In the genomic region with DNA sequence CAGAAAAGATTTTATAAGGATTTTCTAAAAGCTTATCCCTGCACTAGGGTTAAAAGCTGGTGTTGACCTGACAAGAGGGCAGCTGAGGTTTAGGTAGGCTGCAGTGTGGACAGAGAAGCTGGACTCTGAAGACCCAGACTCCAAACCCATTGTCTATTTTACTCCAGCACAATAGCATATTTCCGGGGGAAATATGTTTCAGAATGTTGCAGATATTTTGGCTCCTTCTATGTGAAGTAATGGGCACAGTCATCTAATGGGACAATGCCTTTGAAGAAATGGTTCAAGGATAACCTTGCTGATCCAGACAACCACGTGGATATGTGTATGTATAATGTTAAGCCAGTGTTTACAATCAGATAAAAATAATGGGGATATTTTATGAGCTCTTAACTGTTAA, we compare ENCODE assay signal across 25 cellular contexts.
"Had no signal": no experiment of that assay in that cellular context is flagged by ENCODE, and none has a peak within 500 bp of the region (broad histone marks: within the 10 kb centered on the region; RNA-seq: fewer than 3 reads in every experiment).

No MANE protein-coding gene starts in this region.

- H3K9me3 ChIP-seq: stomach, suprapubic skin, testis, thoracic aorta, thyroid gland, tibial artery, tibial nerve, transverse colon, upper lobe of left lung, upper lobe of right lung, uterus, vagina had no signal

- H3K27ac ChIP-seq: stomach, suprapubic skin, testis, thoracic aorta, thyroid gland, tibial artery, tibial nerve, upper lobe of left lung, upper lobe of right lung, uterus, vagina had no signal

- FAIRE-seq: urothelium cell line had no signal

- DNase-seq: stimulated activated CD4-positive, alpha-beta T cell treated with anti-CD3 and anti-CD28 coated beads, Interleukin-2, amount 100 ng/mL, for 48 hours; stimulated activated CD4-positive, alpha-beta T cell treated with anti-CD3 and anti-CD28 coated beads, Interleukin-4, amount 100 ng/mL, for 1 hour; stimulated activated CD4-positive, alpha-beta T cell treated with anti-CD3 and anti-CD28 coated beads, Interleukin-4, amount 100 ng/mL, for 24 hours; stimulated activated CD4-positive, alpha-beta T cell treated with anti-CD3 and anti-CD28 coated beads, Interleukin-4, amount 100 ng/mL, for 4 hours; stimulated activated CD8-positive, alpha-beta memory T cell treated with anti-CD3 and anti-CD28 coated beads, Interleukin-4, amount 100 ng/mL, for 48 hours; stimulated activated naive B cell treated with anti-CD40 and anti-IgM and Interleukin-4, amounts not matched to agents 10 μg/mL and 1 μg/mL and 100 μg/mL, for 72 hours; stimulated activated naive CD4-positive, alpha-beta T cell; stimulated activated naive CD4-positive, alpha-beta T cell treated with Interleukin-2 at 50 U/mL for 16 hours; stimulated activated naive CD8-positive, alpha-beta T cell treated with anti-CD3 and anti-CD28 coated beads, Interleukin-15, amount 100 ng/mL, for 72 hours; stimulated activated naive CD8-positive, alpha-beta T cell treated with anti-CD3 and anti-CD28 coated beads, Interleukin-15, Interleukin-2, amounts not matched to agents 100 U/mL and 50 U/mL, for 24 hours; stomach; substantia nigra; testis; thyroid gland; tibial artery; transverse colon; trophoblast cell; upper lobe of left lung; upper lobe of right lung; uterus had no signal

- H3K4me3 ChIP-seq: stomach, suprapubic skin, testis, thoracic aorta, thyroid gland, tibial artery, tibial nerve, transverse colon, upper lobe of left lung, upper lobe of right lung, uterus, vagina had no signal

- H3K36me3 ChIP-seq: stomach, suprapubic skin, thoracic aorta, thyroid gland, tibial artery, tibial nerve, transverse colon, upper lobe of left lung, upper lobe of right lung, uterus, vagina had no signal

- H3K27me3 ChIP-seq: stomach, suprapubic skin, testis, thyroid gland, tibial artery, tibial nerve, transverse colon, upper lobe of left lung, upper lobe of right lung, uterus, vagina had no signal

- H3K4me1 ChIP-seq: suprapubic skin, testis, thyroid gland, upper lobe of left lung, upper lobe of right lung, uterus, vagina had no signal
